ENCODE assay signal across 23 cellular contexts in genomic region chr7:15557686-15558085, GRCh38. TPM values are rescaled to one million over a fixed set of nuclear protein-coding genes. Genes with fewer than 3 reads are reported as not detected.
A peak's percentile ranks its signal among the peaks of the same experiment; 100 is the strongest.
DNase-seq lines count a peak whose midpoint lies in the region; ATAC-seq, FAIRE-seq and TF ChIP-seq lines count a peak whose summit lies in the region.
"Had no signal": no experiment of that assay in that cellular context is flagged by ENCODE, and none has a peak within 500 bp of the region (broad histone marks: within the 10 kb centered on the region; RNA-seq: fewer than 3 reads in every experiment).

No MANE protein-coding gene starts in this region.

- H3K79me2 ChIP-seq in trophoblast cell (ENCODE audit: control insufficient read depth, insufficient read depth, low read length, poor library complexity): no peaks in the 10 kb centered on the region

- DNase-seq in A549 (ENCODE audit: low read depth in 1 of 2, low spot score in 1 of 2) (no peak), Calu3 (no peak), dermis blood vessel endothelial cell (peak; percentile 30), NCI-H510A (lab: John Stamatoyannopoulos, UW) (no peak), trophoblast cell (no peak), C1 segment of cervical spinal cord (lab: John Stamatoyannopoulos, UW) (no peak)
- DNase-seq: activated CD4-positive, alpha-beta T cell treated with anti-CD3 and anti-CD28 coated beads, Interleukin-2, amount 50 U/mL, for 48 hours; activated naive CD4-positive, alpha-beta T cell treated with anti-CD3 and anti-CD28 coated beads for 36 hours; brain microvascular endothelial cell; CD4-positive, alpha-beta T cell; effector memory CD4-positive, alpha-beta T cell; erythroblast; GM23248; Karpas-422; NCI-H1694 treated with DMSO at 0.1 percent for 48 hours; NCI-H2171 treated with DMSO at 0.1 percent for 48 hours; stimulated activated naive CD8-positive, alpha-beta T cell treated with anti-CD3 and anti-CD28 coated beads, Interleukin-15, amount 100 ng/mL, for 72 hours had no signal

- H2BK120ac ChIP-seq in trophoblast cell (ENCODE audit: insufficient read depth, low read length, poor library complexity): no peak overlapping the region

- intact Hi-C loops in Calu3 (cut with micrococcal nuclease; ENCODE audit: unreplicated experiment): loop anchor here (1.0 to 5.0 kb wide), 4 partner anchors 123 to 513 kb away; no protein-coding TSS in a partner anchor

- H4K91ac ChIP-seq in trophoblast cell (ENCODE audit: low read depth, low read length): no peak overlapping the region

- H2AFZ ChIP-seq in trophoblast cell (ENCODE audit: insufficient read depth, low read length, poor library complexity): no peak overlapping the region

- TF ChIP-seq POLR2A in A549 (IDR thresholded peaks at IDR 0.05; ENCODE audit: low read length): no peak

- H3K9me3 ChIP-seq in A549 (no peaks in the 10 kb centered on the region), skeletal muscle satellite cell (replicated peaks; ENCODE audit: low read length) (no peaks in the 10 kb centered on the region), trophoblast cell (ENCODE audit: insufficient read depth, low read depth, low read length) (no peaks in the 10 kb centered on the region)

- H2BK12ac ChIP-seq in trophoblast cell (ENCODE audit: low read length): no peak overlapping the region

- no peak for TF ChIP-seq EP300 in A549 (IDR thresholded peaks at IDR 0.05)

- H3K18ac ChIP-seq in trophoblast cell (ENCODE audit: low read length): no peak overlapping the region

- H4K8ac ChIP-seq in trophoblast cell (ENCODE audit: low read depth, low read length): no peak overlapping the region

- CTCF ChIA-PET in A549 (lab: Yijun Ruan, JAX): no interaction called here
- CTCF ChIA-PET in Calu3 (lab: Charles Lee): no interaction called here

- no peak overlapping the region for H2BK5ac ChIP-seq in trophoblast cell (ENCODE audit: low read depth, low read length, poor library complexity)

- no peak for TF ChIP-seq RAD21 in A549 (conservative IDR thresholded peaks at IDR 0.05 in 1 of 2, IDR thresholded peaks at IDR 0.05 in 1 of 2)

- H3K4me2 ChIP-seq in A549 (peak overlapping the region; percentile 86), skeletal muscle satellite cell (ENCODE audit: low read length) (peak overlapping the region; percentile 42), trophoblast cell (ENCODE audit: low read length) (no peak overlapping the region)

- no peaks in the 10 kb centered on the region for H3K79me1 ChIP-seq in trophoblast cell (ENCODE audit: low read length)

- H3K4me3 ChIP-seq in A549: peak overlapping the region; percentile 34; the same call in 2 of the 3 replicates
- no peak overlapping the region for H3K4me3 ChIP-seq in skeletal muscle satellite cell (ENCODE audit: low read length)
- H3K4me3 ChIP-seq in trophoblast cell (ENCODE audit: low read depth, low read length): no peak overlapping the region
- H3K4me3 ChIP-seq: GM23248 had no signal

- no TSS peak for BruUV-seq in Calu3 (replicated peaks; lab: Mats Ljungman, UMichigan)

- H3K4me1 ChIP-seq in A549: peaks cover 39% of the 10 kb centered on the region
- peaks cover 64% of the 10 kb centered on the region for H3K4me1 ChIP-seq in skeletal muscle satellite cell (ENCODE audit: control insufficient read depth, insufficient read depth, low read length)
- no peaks in the 10 kb centered on the region for H3K4me1 ChIP-seq in trophoblast cell (ENCODE audit: control insufficient read depth in 1 of 2, insufficient read depth in 2 of 2, low read length in 2 of 2)

- H3K4me1 Mint-ChIP-seq in Calu3 (ENCODE audit: low read depth, unreplicated experiment): peaks cover 58% of the 10 kb centered on the region
- H3K4me1 Mint-ChIP-seq: stimulated activated naive CD8-positive, alpha-beta T cell treated with anti-CD3 and anti-CD28 coated beads, Interleukin-15, amount 100 ng/mL, for 72 hours had no signal

- no peak overlapping the region for H3K4ac ChIP-seq in trophoblast cell (ENCODE audit: low read depth, low read length)

- H3K27ac ChIP-seq in A549 (peak overlapping the region; percentile 69 to 80; a peak in 4 of 6 replicates), trophoblast cell (ENCODE audit: low read depth, low read length) (no peak overlapping the region)
- H3K27ac ChIP-seq: brain microvascular endothelial cell, GM23248 had no signal

- POLR2A ChIA-PET in A549 (lab: Yijun Ruan, JAX): no interaction called here

- H3K36me3 Mint-ChIP-seq in Calu3 (ENCODE audit: insufficient read depth, unreplicated experiment): peaks cover 19% of the 10 kb centered on the region
- H3K36me3 Mint-ChIP-seq: type B pancreatic cell had no signal

- H3K27ac Mint-ChIP-seq in Calu3 (ENCODE audit: unreplicated experiment): peak overlapping the region; percentile 27
- H3K27ac Mint-ChIP-seq: activated naive CD4-positive, alpha-beta T cell treated with anti-CD3 and anti-CD28 coated beads for 36 hours; activated T-helper 1 cell treated with anti-CD3 and anti-CD28 coated beads, Interleukin-12 subunit alpha, Interleukin-12 subunit beta, Interleukin-2, Interleukin-4 antibody, amounts not matched to agents 30 ng/mL and 10 ng/mL and 1 ng/mL, durations not matched to agents 14 hours and 24 hours and 36 hours; CD4-positive, alpha-beta T cell; stimulated activated naive CD8-positive, alpha-beta T cell treated with anti-CD3 and anti-CD28 coated beads, Interleukin-15, amount 100 ng/mL, for 72 hours; type B pancreatic cell had no signal

- no peak overlapping the region for H2AK5ac ChIP-seq in trophoblast cell (ENCODE audit: low read length)

- H3K9me3 Mint-ChIP-seq in Calu3 (ENCODE audit: low read depth, unreplicated experiment): no peaks in the 10 kb centered on the region
- H3K9me3 Mint-ChIP-seq: neural crest cell; stimulated activated naive CD8-positive, alpha-beta T cell treated with anti-CD3 and anti-CD28 coated beads, Interleukin-15, amount 100 ng/mL, for 72 hours; type B pancreatic cell had no signal

- H3K9ac ChIP-seq in skeletal muscle satellite cell (ENCODE audit: low read depth, low read length) (peak overlapping the region; percentile 48), trophoblast cell (ENCODE audit: low read length) (no peak overlapping the region)
- H3K9ac ChIP-seq: GM23248 had no signal

- no peak for FAIRE-seq in A549 (lab: Jason Lieb, UNC)
- FAIRE-seq: GM12892 had no signal

- H3K23ac ChIP-seq in trophoblast cell (ENCODE audit: low read length): no peak overlapping the region

- no peak overlapping the region for H3K14ac ChIP-seq in trophoblast cell (ENCODE audit: low read length)

- no peak for TF ChIP-seq CTCF in A549 (IDR thresholded peaks at IDR 0.05)
- TF ChIP-seq CTCF in Calu3 (IDR thresholded peaks at IDR 0.05; ENCODE audit: unreplicated experiment): no peak

- H4K12ac ChIP-seq in trophoblast cell (ENCODE audit: low read depth, low read length): no peak overlapping the region

- H3K36me3 ChIP-seq in skeletal muscle satellite cell (ENCODE audit: insufficient read depth, low read length): no peaks in the 10 kb centered on the region
- no peaks in the 10 kb centered on the region for H3K36me3 ChIP-seq in trophoblast cell (ENCODE audit: control insufficient read depth in 1 of 2, insufficient read depth in 2 of 2, low read length in 2 of 2)
- H3K36me3 ChIP-seq: brain microvascular endothelial cell had no signal

- H3K27me3 Mint-ChIP-seq in Calu3 (ENCODE audit: unreplicated experiment): no peaks in the 10 kb centered on the region
- H3K27me3 Mint-ChIP-seq: CD4-positive, alpha-beta T cell; stimulated activated naive CD8-positive, alpha-beta T cell treated with anti-CD3 and anti-CD28 coated beads, Interleukin-15, amount 100 ng/mL, for 72 hours; type B pancreatic cell had no signal

- no peaks in the 10 kb centered on the region for H3K27me3 ChIP-seq in skeletal muscle satellite cell (ENCODE audit: control insufficient read depth, insufficient read depth, low read length)
- H3K27me3 ChIP-seq in trophoblast cell (ENCODE audit: insufficient read depth, low read length): no peaks in the 10 kb centered on the region
- H3K27me3 ChIP-seq: brain microvascular endothelial cell had no signal

- no peak for ATAC-seq in A549
- ATAC-seq: stimulated activated naive CD8-positive, alpha-beta T cell treated with anti-CD3 and anti-CD28 coated beads, Interleukin-15, amount 100 ng/mL, for 72 hours had no signal

- H3K4me3 Mint-ChIP-seq in Calu3 (ENCODE audit: low read depth, unreplicated experiment): peak overlapping the region; percentile 66
- H3K4me3 Mint-ChIP-seq: activated naive CD4-positive, alpha-beta T cell treated with anti-CD3 and anti-CD28 coated beads for 36 hours; activated T-helper 1 cell treated with anti-CD3 and anti-CD28 coated beads, Interleukin-12 subunit alpha, Interleukin-12 subunit beta, Interleukin-2, Interleukin-4 antibody, amounts not matched to agents 30 ng/mL and 10 ng/mL and 1 ng/mL, durations not matched to agents 14 hours and 24 hours and 36 hours; CD4-positive, alpha-beta T cell; neural crest cell; stimulated activated naive CD8-positive, alpha-beta T cell treated with anti-CD3 and anti-CD28 coated beads, Interleukin-15, amount 100 ng/mL, for 72 hours; type B pancreatic cell had no signal

TF ChIP-seq in A549, 52 proteins besides CTCF, POLR2A, EP300 and RAD21 (continues in another document):
- no peak for TF ChIP-seq ELK1 (IDR thresholded peaks at IDR 0.05; ENCODE audit: low read depth, low read length)
- no peak for TF ChIP-seq MAZ (IDR thresholded peaks at IDR 0.05; ENCODE audit: borderline replicate concordance, low read depth, low read length)
- no peak for TF ChIP-seq CHD4 (IDR thresholded peaks at IDR 0.05; ENCODE audit: borderline replicate concordance)

RNA-seq across cellular contexts. Expression of gene AGMO, which starts 4.1 kb away (rescaled TPM):
- polyA plus RNA-seq in A549 (2011; rRNA removed): 7.9 TPM in 2 replicates
- 1.0 and 1.3 TPM in 2 replicates for polyA plus RNA-seq in A549 (2012; cell fraction: cytosol; rRNA removed)
- 0.83 and 1.0 TPM in 2 replicates for polyA plus RNA-seq in A549 (2012; cell fraction: nucleus; rRNA removed)
- polyA plus RNA-seq in A549 (2017; fragmentation: RNase III; extraction: RNeasy Plus Mini Kit Qiagen cat#74134 plus additional on column Dnase treatment): 1.9 to 3.2 TPM (median 2.6 TPM) in 3 replicates
- 7.5 and 10.1 TPM in 2 replicates for polyA minus RNA-seq in A549 (2011; rRNA and poly(A)+ RNA removed)
- total RNA-seq in Calu3 (2022): 13.2 and 13.9 TPM in 2 replicates
- 1.9 and 6.7 TPM in 2 replicates for total RNA-seq in dermis blood vessel endothelial cell
- 4.3 and 8.5 TPM in 2 replicates for total RNA-seq in skeletal muscle satellite cell (2012; rRNA removed)
- 0.01 and 0.04 TPM in 2 replicates for polyA plus RNA-seq in trophoblast cell (2013)
- total RNA-seq: activated naive CD4-positive, alpha-beta T cell treated with anti-CD3 and anti-CD28 coated beads for 36 hours; activated T-helper 1 cell treated with anti-CD3 and anti-CD28 coated beads, Interleukin-12 subunit alpha, Interleukin-12 subunit beta, Interleukin-2, Interleukin-4 antibody, amounts not matched to agents 30 ng/mL and 10 ng/mL and 1 ng/mL, durations not matched to agents 14 hours and 24 hours and 36 hours; CD4-positive, alpha-beta T cell; GM23248; T-helper 1 cell treated with Interleukin-12 subunit alpha and Interleukin-12 subunit beta and Interleukin-4 antibody, amounts not matched to agents 30 ng/mL and 1 ng/mL, for 36 hours had no signal
- polyA plus RNA-seq: GM23248 had no signal
